Comparison of ENCODE assay signal across 1 cellular context in genomic region chr2:176130917-176131616, GRCh38.
TF ChIP-seq lines count a peak whose summit lies in the region.

No MANE protein-coding gene starts in this region.

TF ChIP-seq in IMR-90, 13 proteins besides CTCF, POLR2A, EP300 and RAD21:
- no peak for TF ChIP-seq SMC3 (IDR thresholded peaks at IDR 0.05; ENCODE audit: low read depth, low read length)
- TF ChIP-seq CHD1 (IDR thresholded peaks at IDR 0.05; ENCODE audit: low read depth, low read length): no peak
- TF ChIP-seq BHLHE40 (IDR thresholded peaks at IDR 0.05; ENCODE audit: low read depth, low read length): no peak
- TF ChIP-seq ELK1 (IDR thresholded peaks at IDR 0.05; ENCODE audit: borderline replicate concordance, low read depth, low read length): no peak
- no peak for TF ChIP-seq CEBPB (IDR thresholded peaks at IDR 0.05; ENCODE audit: low read depth, low read length)
- TF ChIP-seq USF2 (IDR thresholded peaks at IDR 0.05; ENCODE audit: low read depth, low read length): no peak
- TF ChIP-seq MAZ (IDR thresholded peaks at IDR 0.05; ENCODE audit: borderline replicate concordance, low read depth, low read length): no peak
- TF ChIP-seq NFE2L2 (IDR thresholded peaks at IDR 0.05; ENCODE audit: low read depth, low read length): no peak
- no peak for TF ChIP-seq MXI1 (IDR thresholded peaks at IDR 0.05; ENCODE audit: borderline replicate concordance, low read depth, low read length)
- no peak for TF ChIP-seq FOS (IDR thresholded peaks at IDR 0.05; ENCODE audit: low read depth, low read length)
- TF ChIP-seq RFX5 (IDR thresholded peaks at IDR 0.05; ENCODE audit: low read depth, low read length): no peak
- no peak for TF ChIP-seq MAFK (IDR thresholded peaks at IDR 0.05; ENCODE audit: low read depth, low read length)
- TF ChIP-seq RCOR1 (IDR thresholded peaks at IDR 0.05; ENCODE audit: insufficient replicate concordance, low read length): no peak
